ENCODE assay signal across 17 cellular contexts in the genomic region with DNA sequence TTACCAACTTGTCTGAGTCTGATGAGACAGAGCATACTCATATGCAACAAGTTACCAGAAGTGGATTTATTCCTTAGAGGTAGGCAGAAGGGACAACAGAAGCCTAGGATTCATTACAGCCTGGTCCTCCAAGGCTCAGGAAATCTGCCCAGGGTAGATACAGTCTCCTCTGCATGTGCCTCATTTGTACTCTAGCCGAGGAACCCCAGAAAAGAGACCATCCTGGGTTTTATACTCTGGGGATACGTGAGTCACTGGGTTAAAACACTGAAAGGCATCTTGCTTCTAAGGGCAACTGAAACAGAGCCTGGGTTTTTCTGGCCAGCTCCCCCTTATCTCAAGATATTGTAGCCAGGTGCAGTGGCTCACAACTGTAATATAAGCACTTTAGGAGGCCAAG. TPM values are rescaled to one million over a fixed set of nuclear protein-coding genes. Genes with fewer than 3 reads are reported as not detected.
A peak's percentile ranks its signal among the peaks of the same experiment; 100 is the strongest.
DNase-seq lines count a peak whose midpoint lies in the region; ATAC-seq and TF ChIP-seq lines count a peak whose summit lies in the region.
"Had no signal": no experiment of that assay in that cellular context is flagged by ENCODE, and none has a peak within 500 bp of the region (broad histone marks: within the 10 kb centered on the region; RNA-seq: fewer than 3 reads in every experiment).

No MANE protein-coding gene starts in this region.

- DNase-seq in stimulated activated effector memory CD8-positive, alpha-beta T cell treated with anti-CD3 and anti-CD28 coated beads, Interleukin-12 subunit alpha, Interleukin-12 subunit beta, amount 100 ng/mL, for 72 hours (ENCODE audit: low spot score in 2 of 2) = no peak
- DNase-seq in SK-N-DZ (ENCODE audit: low spot score) = no peak
- no peak for DNase-seq in esophagus squamous epithelium (lab: John Stamatoyannopoulos, UW)
- DNase-seq: C1 segment of cervical spinal cord; Calu3; CD4-positive, alpha-beta memory T cell; COR-L47; DMS53; DMS79 treated with DMSO at 0.1 percent for 48 hours; GF-D8; H9; HFFc6 had no signal

- H3K27ac Mint-ChIP-seq in activated T-helper 17 cell treated with anti-CD3 and anti-CD28 coated beads, Interleukin-2, amount 50 U/mL, for 72 hours = no peak overlapping the region
- peak overlapping the region; percentile 45 for H3K27ac Mint-ChIP-seq in dendritic cell treated with granulocyte-macrophage colony-stimulating factor and Interleukin-4, amounts not matched to agents 40 ng/mL and 50 ng/mL, for 4 days
- H3K27ac Mint-ChIP-seq in stimulated activated effector memory CD8-positive, alpha-beta T cell treated with anti-CD3 and anti-CD28 coated beads, Interleukin-12 subunit alpha, Interleukin-12 subunit beta, amount 100 ng/mL, for 72 hours = peak overlapping the region; percentile 12
- H3K27ac Mint-ChIP-seq: CD4-positive, alpha-beta memory T cell; GM23338; HFFc6 had no signal

- H3K4me3 ChIP-seq in esophagus squamous epithelium = no peak overlapping the region
- H3K4me3 ChIP-seq: GM23338 had no signal

- TF ChIP-seq CTCF in esophagus squamous epithelium (IDR thresholded peaks at IDR 0.05) = no peak

- H3K27me3 ChIP-seq in esophagus squamous epithelium = no peaks in the 10 kb centered on the region

- H3K9me3 ChIP-seq in esophagus squamous epithelium = no peaks in the 10 kb centered on the region

- H3K9me3 Mint-ChIP-seq in activated T-helper 17 cell treated with anti-CD3 and anti-CD28 coated beads, Interleukin-2, amount 50 U/mL, for 72 hours = peaks cover 7% of the 10 kb centered on the region
- H3K9me3 Mint-ChIP-seq in dendritic cell treated with granulocyte-macrophage colony-stimulating factor and Interleukin-4, amounts not matched to agents 40 ng/mL and 50 ng/mL, for 4 days = peaks cover 10% of the 10 kb centered on the region
- peaks cover 8% of the 10 kb centered on the region for H3K9me3 Mint-ChIP-seq in stimulated activated effector memory CD8-positive, alpha-beta T cell treated with anti-CD3 and anti-CD28 coated beads, Interleukin-12 subunit alpha, Interleukin-12 subunit beta, amount 100 ng/mL, for 72 hours
- H3K9me3 Mint-ChIP-seq: GM23338, H9, HFFc6 had no signal

- intact Hi-C loops in dendritic cell treated with granulocyte-macrophage colony-stimulating factor and Interleukin-4, amounts not matched to agents 40 ng/mL and 50 ng/mL, for 4 days (cut with micrococcal nuclease) = loop anchor here (5.0 kb wide), 1 partner anchor 41 kb away; no protein-coding TSS in a partner anchor
- intact Hi-C loops in esophagus squamous epithelium (cut with DNase I) = no loop called here

- no peak overlapping the region for H3K27ac ChIP-seq in esophagus squamous epithelium

- H3K36me3 ChIP-seq in esophagus squamous epithelium = no peaks in the 10 kb centered on the region

- no peaks in the 10 kb centered on the region for H3K4me1 ChIP-seq in esophagus squamous epithelium

- no peak for TF ChIP-seq POLR2A in esophagus squamous epithelium (IDR thresholded peaks at IDR 0.05)

- H3K27me3 Mint-ChIP-seq in activated T-helper 17 cell treated with anti-CD3 and anti-CD28 coated beads, Interleukin-2, amount 50 U/mL, for 72 hours = no peaks in the 10 kb centered on the region
- peaks cover 12% of the 10 kb centered on the region for H3K27me3 Mint-ChIP-seq in dendritic cell treated with granulocyte-macrophage colony-stimulating factor and Interleukin-4, amounts not matched to agents 40 ng/mL and 50 ng/mL, for 4 days
- H3K27me3 Mint-ChIP-seq: CD4-positive, alpha-beta memory T cell had no signal

- H3K4me3 Mint-ChIP-seq in activated T-helper 17 cell treated with anti-CD3 and anti-CD28 coated beads, Interleukin-2, amount 50 U/mL, for 72 hours = no peak overlapping the region
- H3K4me3 Mint-ChIP-seq in dendritic cell treated with granulocyte-macrophage colony-stimulating factor and Interleukin-4, amounts not matched to agents 40 ng/mL and 50 ng/mL, for 4 days = no peak overlapping the region
- no peak overlapping the region for H3K4me3 Mint-ChIP-seq in stimulated activated effector memory CD8-positive, alpha-beta T cell treated with anti-CD3 and anti-CD28 coated beads, Interleukin-12 subunit alpha, Interleukin-12 subunit beta, amount 100 ng/mL, for 72 hours
- H3K4me3 Mint-ChIP-seq: CD4-positive, alpha-beta memory T cell; GM23338; H9; HFFc6 had no signal

- WGBS in esophagus squamous epithelium, 2 donors = 80 to 94% methylated on average over 2 of the region's 2 CpGs

- H3K4me1 Mint-ChIP-seq in activated T-helper 17 cell treated with anti-CD3 and anti-CD28 coated beads, Interleukin-2, amount 50 U/mL, for 72 hours = peaks cover 10% of the 10 kb centered on the region
- peaks cover 19% of the 10 kb centered on the region for H3K4me1 Mint-ChIP-seq in dendritic cell treated with granulocyte-macrophage colony-stimulating factor and Interleukin-4, amounts not matched to agents 40 ng/mL and 50 ng/mL, for 4 days (ENCODE audit: low read depth)
- peaks cover 6% of the 10 kb centered on the region for H3K4me1 Mint-ChIP-seq in stimulated activated effector memory CD8-positive, alpha-beta T cell treated with anti-CD3 and anti-CD28 coated beads, Interleukin-12 subunit alpha, Interleukin-12 subunit beta, amount 100 ng/mL, for 72 hours
- H3K4me1 Mint-ChIP-seq: GM23338 had no signal

- peak; percentile 19 for ATAC-seq in activated T-helper 17 cell treated with anti-CD3 and anti-CD28 coated beads, Interleukin-2, amount 50 U/mL, for 72 hours (replicated peaks)
- no peak for ATAC-seq in stimulated activated effector memory CD8-positive, alpha-beta T cell treated with anti-CD3 and anti-CD28 coated beads, Interleukin-12 subunit alpha, Interleukin-12 subunit beta, amount 100 ng/mL, for 72 hours
- no peak for ATAC-seq in HG03025 (IDR thresholded peaks at IDR 0.05; ENCODE audit: low FRiP score, unreplicated experiment)
- ATAC-seq: GM23338, HCT116 had no signal

- H3K36me3 Mint-ChIP-seq in activated T-helper 17 cell treated with anti-CD3 and anti-CD28 coated beads, Interleukin-2, amount 50 U/mL, for 72 hours (ENCODE audit: low read depth) = no peaks in the 10 kb centered on the region
- no peaks in the 10 kb centered on the region for H3K36me3 Mint-ChIP-seq in dendritic cell treated with granulocyte-macrophage colony-stimulating factor and Interleukin-4, amounts not matched to agents 40 ng/mL and 50 ng/mL, for 4 days (ENCODE audit: low read depth)
- H3K36me3 Mint-ChIP-seq in stimulated activated effector memory CD8-positive, alpha-beta T cell treated with anti-CD3 and anti-CD28 coated beads, Interleukin-12 subunit alpha, Interleukin-12 subunit beta, amount 100 ng/mL, for 72 hours = no peaks in the 10 kb centered on the region
- H3K36me3 Mint-ChIP-seq: CD4-positive, alpha-beta memory T cell had no signal

RNA-seq across cellular contexts. Expression of a gene that starts 45.6 kb away (rescaled TPM):
- 10 to 100 TPM; 19.1 to 39.3 TPM for total RNA-seq in activated T-helper 17 cell treated with anti-CD3 and anti-CD28 coated beads, Interleukin-2, amount 50 U/mL, for 72 hours
- 22.5 and 31.4 TPM in 2 replicates for polyA plus RNA-seq in SK-N-DZ (2014; cell fraction: cytosol; rRNA removed)
- 12.6 and 14.4 TPM in 2 replicates for polyA plus RNA-seq in SK-N-DZ (2014; cell fraction: nucleus; rRNA removed)
- 10 to 100 TPM; 17.2 to 57.8 (median 22.6) TPM for total RNA-seq in esophagus squamous epithelium

RNA-seq across cellular contexts. Expression of a gene that starts 56.7 kb away (rescaled TPM):
- 10 to 100 TPM; 22.0 to 28.4 TPM for total RNA-seq in activated T-helper 17 cell treated with anti-CD3 and anti-CD28 coated beads, Interleukin-2, amount 50 U/mL, for 72 hours
- polyA plus RNA-seq in SK-N-DZ (2014; cell fraction: cytosol; rRNA removed) = 15.2 and 15.7 TPM in 2 replicates
- 9.0 and 12.1 TPM in 2 replicates for polyA plus RNA-seq in SK-N-DZ (2014; cell fraction: nucleus; rRNA removed)
- total RNA-seq in esophagus squamous epithelium = 10 to 100 TPM; 13.8 to 25.4 (median 19.1) TPM
